Comparison of ENCODE assay signal across 16 cellular contexts in genomic region chr4:186840771-186841301, GRCh38.
DNase-seq lines count a peak whose midpoint lies in the region; ATAC-seq, FAIRE-seq and TF ChIP-seq lines count a peak whose summit lies in the region.
"Had no signal": no experiment of that assay in that cellular context is flagged by ENCODE, and none has a peak within 500 bp of the region (broad histone marks: within the 10 kb centered on the region; RNA-seq: fewer than 3 reads in every experiment).

No MANE protein-coding gene starts in this region.

- no peaks in the 10 kb centered on the region for H3K27me3 ChIP-seq in gastroesophageal sphincter
- no peaks in the 10 kb centered on the region for H3K27me3 ChIP-seq in endodermal cell (ENCODE audit: control insufficient read depth, insufficient read depth, low read length, poor library complexity, severe bottlenecking)
- no peaks in the 10 kb centered on the region for H3K27me3 ChIP-seq in thyroid gland
- H3K27me3 ChIP-seq in small intestine (ENCODE audit: control insufficient read depth in 2 of 2, insufficient read depth in 2 of 2, low read length in 2 of 2) = no peaks in the 10 kb centered on the region

- peak overlapping the region in 1 of 2 donors; percentile 38 for H3K4me3 ChIP-seq in gastroesophageal sphincter
- H3K4me3 ChIP-seq in skin epidermis = peak overlapping the region in 4 of 7 experiments; percentile 14 to 31 (median 27)
- H3K4me3 ChIP-seq in endodermal cell (ENCODE audit: low read length) = no peak overlapping the region
- peak overlapping the region in 1 of 3 donors; percentile 9 for H3K4me3 ChIP-seq in thyroid gland (replicated peaks in 1 of 3)
- no peak overlapping the region for H3K4me3 ChIP-seq in small intestine (ENCODE audit: low read depth in 1 of 2, low read length in 2 of 2)

- H3K9me3 ChIP-seq in gastroesophageal sphincter = no peaks in the 10 kb centered on the region
- no peaks in the 10 kb centered on the region for H3K9me3 ChIP-seq in endodermal cell (ENCODE audit: control insufficient read depth, low read length)
- H3K9me3 ChIP-seq in thyroid gland = no peaks in the 10 kb centered on the region
- H3K9me3 ChIP-seq in small intestine (ENCODE audit: control insufficient read depth, low read depth) = no peaks in the 10 kb centered on the region

- H3K4me3 Mint-ChIP-seq in endodermal cell = no peak overlapping the region
- H3K4me3 Mint-ChIP-seq: activated CD8-positive, alpha-beta memory T cell treated with anti-CD3 and anti-CD28 coated beads, Interleukin-2, amount 10 ng/mL, durations not matched to agents 7 days and 5 days; activated naive CD4-positive, alpha-beta T cell treated with anti-CD3 and anti-CD28 coated beads, Interleukin-2, amount 10 ng/mL, durations not matched to agents 7 days and 5 days; memory B cell had no signal

- 73 to 84% methylated on average over 8 of the region's 21 CpGs for WGBS in gastroesophageal sphincter (ENCODE audit: low coverage in 1 of 2), 2 donors
- 87 to 89% methylated on average over 18 to 21 of the region's 21 CpGs for WGBS in endodermal cell (ENCODE audit: insufficient coverage in 1 of 2, insufficient read length in 1 of 2), 2 experiments
- WGBS in thyroid gland, 2 donors = 82 to 85% methylated on average over 20 to 21 of the region's 21 CpGs
- WGBS in small intestine, 3 donors = 81 to 82% (median 82%) methylated on average over 21 of the region's 21 CpGs

- TF ChIP-seq CTCF in gastroesophageal sphincter (IDR thresholded peaks at IDR 0.05) = no peak
- no peak for TF ChIP-seq CTCF in endodermal cell (conservative IDR thresholded peaks at IDR 0.05)
- TF ChIP-seq CTCF in thyroid gland (IDR thresholded peaks at IDR 0.05) = no peak

- H3K9me3 Mint-ChIP-seq in endodermal cell = no peaks in the 10 kb centered on the region

- no peak overlapping the region for H3K27ac Mint-ChIP-seq in endodermal cell
- H3K27ac Mint-ChIP-seq: activated CD8-positive, alpha-beta memory T cell treated with anti-CD3 and anti-CD28 coated beads, Interleukin-2, amount 10 ng/mL, durations not matched to agents 7 days and 5 days; activated naive CD4-positive, alpha-beta T cell treated with anti-CD3 and anti-CD28 coated beads, Interleukin-2, amount 10 ng/mL, durations not matched to agents 7 days and 5 days; memory B cell had no signal

- no peaks in the 10 kb centered on the region for H3K27me3 Mint-ChIP-seq in endodermal cell (ENCODE audit: insufficient read depth)
- H3K27me3 Mint-ChIP-seq: activated CD8-positive, alpha-beta memory T cell treated with anti-CD3 and anti-CD28 coated beads, Interleukin-2, amount 10 ng/mL, durations not matched to agents 7 days and 5 days; activated naive CD4-positive, alpha-beta T cell treated with anti-CD3 and anti-CD28 coated beads, Interleukin-2, amount 10 ng/mL, durations not matched to agents 7 days and 5 days; memory B cell had no signal

- intact Hi-C loops in thyroid gland (cut with DNase I) = no loop called here

- ATAC-seq in gastroesophageal sphincter (peak; percentile 14), HG03354 (IDR thresholded peaks at IDR 0.05; ENCODE audit: poor library complexity, severe bottlenecking, unreplicated experiment) (no peak)
- ATAC-seq: activated CD8-positive, alpha-beta memory T cell treated with anti-CD3 and anti-CD28 coated beads, Interleukin-2, amount 10 ng/mL, durations not matched to agents 7 days and 5 days had no signal

- peak; percentile 60 for DNase-seq in COLO829 (ENCODE audit: low spot score)
- DNase-seq in RPMI8226 = peak; percentile 6
- DNase-seq in endodermal cell = no peak
- DNase-seq in thyroid gland = no peak
- no peak for DNase-seq in small intestine
- DNase-seq: activated CD8-positive, alpha-beta memory T cell treated with anti-CD3 and anti-CD28 coated beads, Interleukin-2, amount 10 ng/mL, durations not matched to agents 7 days and 5 days; activated naive CD4-positive, alpha-beta T cell treated with anti-CD3 and anti-CD28 coated beads, Interleukin-2, amount 10 ng/mL, durations not matched to agents 7 days and 5 days; C1 segment of cervical spinal cord; caudate nucleus; NCI-H2029 treated with DMSO at 0.1 percent for 48 hours; NCI-H774 had no signal

- no peak overlapping the region for H3K9ac ChIP-seq in endodermal cell (ENCODE audit: extremely low read depth, low read length, poor library complexity, severe bottlenecking)

- TF ChIP-seq EP300 in gastroesophageal sphincter (IDR thresholded peaks at IDR 0.05) = no peak

- H3K36me3 Mint-ChIP-seq in endodermal cell (ENCODE audit: low read depth) = no peaks in the 10 kb centered on the region
- H3K36me3 Mint-ChIP-seq: activated CD8-positive, alpha-beta memory T cell treated with anti-CD3 and anti-CD28 coated beads, Interleukin-2, amount 10 ng/mL, durations not matched to agents 7 days and 5 days; activated naive CD4-positive, alpha-beta T cell treated with anti-CD3 and anti-CD28 coated beads, Interleukin-2, amount 10 ng/mL, durations not matched to agents 7 days and 5 days; memory B cell had no signal

- H3K4me1 ChIP-seq in gastroesophageal sphincter = peaks cover 7 to 38% (median 11%) of the 10 kb centered on the region in 3 donors
- peaks cover 3% of the 10 kb centered on the region for H3K4me1 ChIP-seq in endodermal cell (ENCODE audit: control insufficient read depth, insufficient read depth, low read length)
- peaks cover 0 to 14% of the 10 kb centered on the region in 2 donors for H3K4me1 ChIP-seq in thyroid gland
- peaks cover 2% of the 10 kb centered on the region in 2 donors for H3K4me1 ChIP-seq in small intestine (ENCODE audit: control insufficient read depth in 2 of 2, insufficient read depth in 1 of 2, low read depth in 1 of 2, low read length in 1 of 2)

- TF ChIP-seq POLR2A in gastroesophageal sphincter (IDR thresholded peaks at IDR 0.05) = no peak
- TF ChIP-seq POLR2A in thyroid gland (IDR thresholded peaks at IDR 0.05) = no peak

- FAIRE-seq in small intestine (lab: Jason Lieb, UNC) = no peak
- FAIRE-seq: endothelial cell of umbilical vein had no signal

- H3K27ac ChIP-seq in gastroesophageal sphincter (peak overlapping the region in 3 of 4 donors; percentile 51 to 82 (median 74)), skin epidermis (peak overlapping the region in 13 of 21 experiments; percentile 18 to 82 (median 70)), endodermal cell (ENCODE audit: low read depth, low read length) (no peak overlapping the region), thyroid gland (peak overlapping the region in 1 of 3 donors; percentile 24), small intestine (ENCODE audit: low read depth in 1 of 2, low read length in 1 of 2) (peak overlapping the region in 1 of 2 donors; percentile 26)

- H3K36me3 ChIP-seq in gastroesophageal sphincter (no peaks in the 10 kb centered on the region), endodermal cell (ENCODE audit: control insufficient read depth, insufficient read depth, low read length) (no peaks in the 10 kb centered on the region), thyroid gland (no peaks in the 10 kb centered on the region), small intestine (ENCODE audit: control insufficient read depth in 2 of 2, insufficient read depth in 2 of 2, low read length in 2 of 2) (no peaks in the 10 kb centered on the region)

- H3K4me1 Mint-ChIP-seq in endodermal cell = peaks cover 3% of the 10 kb centered on the region
- H3K4me1 Mint-ChIP-seq: activated CD8-positive, alpha-beta memory T cell treated with anti-CD3 and anti-CD28 coated beads, Interleukin-2, amount 10 ng/mL, durations not matched to agents 7 days and 5 days; activated naive CD4-positive, alpha-beta T cell treated with anti-CD3 and anti-CD28 coated beads, Interleukin-2, amount 10 ng/mL, durations not matched to agents 7 days and 5 days had no signal

Comparison
In these comparisons a context has a peak if more than half of its experiments do, and no peak if none do; other contexts are left out.
1. DNase-seq: peak in COLO829 (single experiment) and RPMI8226 (single experiment); none in endodermal cell (single experiment), thyroid gland (0 of 2) and small intestine (single experiment).
2. H3K4me3 ChIP-seq: peak in skin epidermis (4 of 7); none in endodermal cell (single experiment) and small intestine (0 of 2).